ENCODE assay signal across 8 cellular contexts in genomic region chr12:69241444-69242092, GRCh38. TPM values are rescaled to one million over a fixed set of nuclear protein-coding genes. Genes with fewer than 3 reads are reported as not detected.
A peak's percentile ranks its signal among the peaks of the same experiment; 100 is the strongest.
DNase-seq lines count a peak whose midpoint lies in the region; ATAC-seq, FAIRE-seq and TF ChIP-seq lines count a peak whose summit lies in the region.

No MANE protein-coding gene starts in this region.

- no peak for ATAC-seq in activated CD4-positive, CD25-positive, alpha-beta regulatory T cell treated with anti-CD3 and anti-CD28 coated beads, Interleukin-2, amount 50 U/mL, for 24 hours

- H3K79me1 ChIP-seq in mesenchymal stem cell (replicated peaks; ENCODE audit: low read length, poor library complexity, severe bottlenecking): no peaks in the 10 kb centered on the region

- DNase-seq in HT-29 (ENCODE audit: low spot score) (peak; percentile 29), astrocyte of the cerebellum (ENCODE audit: low read depth) (no peak), mesenchymal stem cell (no peak), midbrain (lab: John Stamatoyannopoulos, UW) (no peak), NCI-H446 (lab: John Stamatoyannopoulos, UW) (no peak), RCC 7860 (ENCODE audit: low spot score) (no peak)

- H3K14ac ChIP-seq in mesenchymal stem cell (ENCODE audit: low read length in 2 of 2): no peak overlapping the region

- H3K9ac ChIP-seq in BLaER1 treated with 17β-estradiol and CSF1 and Interleukin-3, amounts not matched to agents 10 nM and 100 nM: peak overlapping the region; percentile 95 to 100 (median 99); a peak in 21 of 22 replicates
- peak overlapping the region; percentile 94 for H3K9ac ChIP-seq in mesenchymal stem cell (ENCODE audit: low read length)

- no peaks in the 10 kb centered on the region for H3K27me3 ChIP-seq in BLaER1 treated with 17β-estradiol and CSF1 and Interleukin-3, amounts not matched to agents 10 nM and 100 nM
- no peaks in the 10 kb centered on the region for H3K27me3 ChIP-seq in mesenchymal stem cell (ENCODE audit: control insufficient read depth in 1 of 2, insufficient read depth in 1 of 2, low read length in 2 of 2)

- H3K36me3 ChIP-seq in BLaER1 treated with 17β-estradiol and CSF1 and Interleukin-3, amounts not matched to agents 10 nM and 100 nM: peaks cover 9 to 47% (median 35%) of the 10 kb centered on the region in 11 experiments; a peak in 21 of 22 replicates
- no peaks in the 10 kb centered on the region for H3K36me3 ChIP-seq in mesenchymal stem cell (ENCODE audit: control insufficient read depth in 1 of 2, insufficient read depth in 2 of 2, low read depth in 1 of 2, low read length in 2 of 2)

- H3K4me1 ChIP-seq in BLaER1 treated with 17β-estradiol and CSF1 and Interleukin-3, amounts not matched to agents 10 nM and 100 nM: peaks cover 25 to 44% (median 34%) of the 10 kb centered on the region in 10 experiments
- no peaks in the 10 kb centered on the region for H3K4me1 ChIP-seq in mesenchymal stem cell (ENCODE audit: control insufficient read depth, insufficient read depth, low read depth, low read length)

- H2AFZ ChIP-seq in mesenchymal stem cell (ENCODE audit: low read depth, low read length): no peak overlapping the region

- no peak overlapping the region for H2BK15ac ChIP-seq in mesenchymal stem cell (ENCODE audit: low read depth, poor library complexity, severe bottlenecking)

- H2BK5ac ChIP-seq in mesenchymal stem cell (ENCODE audit: low read depth, low read length, poor library complexity, severe bottlenecking): no peak overlapping the region

- H3K23ac ChIP-seq in mesenchymal stem cell (ENCODE audit: low read length in 2 of 2): no peak overlapping the region

- 27% methylated on average over 1 of the region's 5 CpGs for whole genome bisulfite sequencing in mesenchymal stem cell

- no peak overlapping the region for H3K18ac ChIP-seq in mesenchymal stem cell (ENCODE audit: low read depth in 1 of 2, low read length in 2 of 2)

- H4K20me1 ChIP-seq in BLaER1 treated with 17β-estradiol and CSF1 and Interleukin-3, amounts not matched to agents 10 nM and 100 nM: peaks cover 58 to 71% (median 63%) of the 10 kb centered on the region in 11 experiments; a peak in 21 of 22 replicates

- TF ChIP-seq CTCF in astrocyte of the cerebellum (IDR thresholded peaks at IDR 0.05; ENCODE audit: low read depth, low read length, missing control alignments): no peak

- no peak overlapping the region for H2BK120ac ChIP-seq in mesenchymal stem cell (ENCODE audit: low read depth, low read length)

- no peak overlapping the region for H4K8ac ChIP-seq in mesenchymal stem cell (ENCODE audit: low read length)

- FAIRE-seq in RCC 7860 (lab: Jason Lieb, UNC): no peak

- no peak overlapping the region for H2BK12ac ChIP-seq in mesenchymal stem cell (ENCODE audit: low read length in 2 of 2)

- no peak overlapping the region for H3K4ac ChIP-seq in mesenchymal stem cell (ENCODE audit: low read depth in 1 of 2, low read length in 2 of 2)

- H4K91ac ChIP-seq in mesenchymal stem cell (ENCODE audit: low read length): no peak overlapping the region

- H3K4me2 ChIP-seq in BLaER1 treated with 17β-estradiol and CSF1 and Interleukin-3, amounts not matched to agents 10 nM and 100 nM: peak overlapping the region; percentile 75 to 96 (median 83)
- peak overlapping the region; percentile 51 for H3K4me2 ChIP-seq in mesenchymal stem cell (ENCODE audit: low read length, poor library complexity, severe bottlenecking)

- no peaks in the 10 kb centered on the region for H3K9me3 ChIP-seq in BLaER1 treated with 17β-estradiol and CSF1 and Interleukin-3, amounts not matched to agents 10 nM and 100 nM (replicated peaks in 1 of 11)
- no peaks in the 10 kb centered on the region for H3K9me3 ChIP-seq in mesenchymal stem cell (ENCODE audit: control insufficient read depth, low read length)

- H2AK5ac ChIP-seq in mesenchymal stem cell (ENCODE audit: low read length, severe bottlenecking): no peak overlapping the region

- in situ Hi-C loops in astrocyte of the cerebellum (cut with HindIII; ENCODE audit: low sequenced_read_pairs): no loop called here

- H3K4me3 ChIP-seq in BLaER1 treated with 17β-estradiol and CSF1 and Interleukin-3, amounts not matched to agents 10 nM and 100 nM: peak overlapping the region; percentile 89 to 99 (median 94)
- peak overlapping the region; percentile 91 for H3K4me3 ChIP-seq in astrocyte of the cerebellum (ENCODE audit: low read depth, low read length)
- peak overlapping the region in 1 of 2 experiments; percentile 92 for H3K4me3 ChIP-seq in mesenchymal stem cell (ENCODE audit: insufficient read depth in 1 of 2, low read depth in 1 of 2, low read length in 2 of 2)

- H3K27ac ChIP-seq in BLaER1 treated with 17β-estradiol and CSF1 and Interleukin-3, amounts not matched to agents 10 nM and 100 nM: peak overlapping the region in 2 of 11 experiments; percentile 99; a peak in 2 of 22 replicates
- H3K27ac ChIP-seq in mesenchymal stem cell (ENCODE audit: low read length, poor library complexity, severe bottlenecking): no peak overlapping the region

RNA-seq across cellular contexts. Expression of gene CPSF6, which starts 2.2 kb away (rescaled TPM):
- 87.4 and 104 TPM in 2 replicates for total RNA-seq in HT-29 (2014; rRNA removed; shearing (Covaris generic))
- polyA plus RNA-seq in mesenchymal stem cell (2013, experiment 1 of 2): 40.5 TPM
- 41.1 TPM for polyA plus RNA-seq in mesenchymal stem cell (2013, experiment 2 of 2)
